Comparison of ENCODE assay signal across 8 cellular contexts in the genomic region with DNA sequence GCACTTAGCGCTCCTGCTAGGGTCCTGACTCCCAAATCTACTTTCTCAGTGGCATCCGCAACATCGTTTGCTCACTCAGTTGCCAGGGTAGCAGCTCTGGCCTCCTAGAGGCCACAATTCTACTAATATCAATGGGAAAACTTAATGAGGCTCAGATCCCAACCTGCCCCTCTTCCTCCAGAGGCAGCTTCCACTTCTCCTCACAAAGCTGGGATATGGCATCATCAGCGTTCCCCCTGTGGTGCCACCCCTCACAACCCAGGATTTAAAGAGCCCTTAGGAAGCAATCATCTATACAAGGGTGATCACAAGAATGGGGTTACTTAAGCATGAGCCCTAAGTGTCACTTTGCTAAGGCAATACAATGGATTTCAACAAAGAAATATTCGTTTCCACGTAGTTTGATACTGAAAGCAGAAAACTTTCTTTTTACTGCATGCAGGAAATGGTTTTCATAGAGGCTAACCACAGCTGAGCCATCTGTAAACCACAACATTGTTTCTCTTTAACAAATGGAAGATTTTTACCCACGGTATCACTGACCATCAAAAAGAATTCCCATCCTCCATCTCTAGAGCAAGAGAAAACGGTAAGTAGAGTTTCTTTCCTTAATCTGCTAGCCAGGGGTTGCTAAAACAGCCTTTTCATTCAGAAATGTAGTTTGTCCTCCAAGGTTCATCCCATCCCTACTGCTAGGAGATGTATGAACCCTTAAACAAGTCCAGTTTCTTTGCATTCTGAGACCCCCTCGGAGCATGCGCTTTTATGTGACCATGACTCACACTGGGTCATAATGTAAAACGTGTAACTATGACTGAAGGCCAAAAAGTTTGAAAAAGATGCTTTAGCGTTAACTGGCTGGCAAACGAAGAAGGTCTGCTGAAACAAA.
A peak's percentile ranks its signal among the peaks of the same experiment; 100 is the strongest.
DNase-seq lines count a peak whose midpoint lies in the region; ATAC-seq and TF ChIP-seq lines count a peak whose summit lies in the region.

No MANE protein-coding gene starts in this region.

- dilution Hi-C loops in mammary epithelial cell (cut with HindIII; ENCODE audit: low sequenced_read_pairs) = no loop called here

- no peaks in the 10 kb centered on the region for H3K79me2 ChIP-seq in mammary epithelial cell (ENCODE audit: insufficient read depth, low read length)

- H3K9ac ChIP-seq in mammary epithelial cell (ENCODE audit: insufficient read depth, low read length) = peak overlapping the region; percentile 49
- H3K9ac ChIP-seq in skeletal muscle satellite cell (ENCODE audit: low read depth, low read length) = peak overlapping the region; percentile 73

- H3K27me3 ChIP-seq in mammary epithelial cell (ENCODE audit: insufficient read depth, low read length) (no peaks in the 10 kb centered on the region), skeletal muscle satellite cell (ENCODE audit: control insufficient read depth, insufficient read depth, low read length) (no peaks in the 10 kb centered on the region)

- no peaks in the 10 kb centered on the region for H3K9me3 ChIP-seq in mammary epithelial cell (replicated peaks; ENCODE audit: insufficient read depth, low read length)
- no peaks in the 10 kb centered on the region for H3K9me3 ChIP-seq in skeletal muscle satellite cell (replicated peaks; ENCODE audit: low read length)

- in situ Hi-C loops in mammary epithelial cell (cut with MboI; ENCODE audit: low sequenced_read_pairs in 2 of 2) = no loop called here

- peak overlapping the region; percentile 82 for H2AFZ ChIP-seq in mammary epithelial cell (ENCODE audit: low read depth, low read length)

- DNase-seq in GM04504 (ENCODE audit: low read depth) (peak; percentile 80), HT1080 (ENCODE audit: low read depth) (peak; percentile 90), mammary epithelial cell (peak; percentile 73), Kasumi-1 (lab: John Stamatoyannopoulos, UW) (no peak), globus pallidus (ENCODE audit: low spot score) (no peak), LoVo (ENCODE audit: low spot score) (no peak)

- peak overlapping the region in 2 of 3 experiments; percentile 2 to 22 for H3K4me3 ChIP-seq in mammary epithelial cell (replicated peaks in 1 of 3; ENCODE audit: insufficient read depth in 1 of 3, low read depth in 2 of 3, low read length in 3 of 3)
- H3K4me3 ChIP-seq in skeletal muscle satellite cell (ENCODE audit: low read length) = peak overlapping the region; percentile 57

- H3K4me1 ChIP-seq in mammary epithelial cell (ENCODE audit: insufficient read depth, low read length) (peaks cover 49% of the 10 kb centered on the region), skeletal muscle satellite cell (ENCODE audit: control insufficient read depth, insufficient read depth, low read length) (peaks cover 41% of the 10 kb centered on the region)

- WGBS in mammary epithelial cell (ENCODE audit: low coverage, missing lambda C conversion rate) = 25% methylated on average over 13 of the region's 13 CpGs

- H4K20me1 ChIP-seq in mammary epithelial cell (ENCODE audit: insufficient read depth, low read length) = no peaks in the 10 kb centered on the region

- peak overlapping the region; percentile 78 for H3K4me2 ChIP-seq in mammary epithelial cell (ENCODE audit: insufficient read depth, low read depth, low read length)
- peak overlapping the region; percentile 81 for H3K4me2 ChIP-seq in skeletal muscle satellite cell (ENCODE audit: low read length)

- H3K27ac ChIP-seq in mammary epithelial cell (ENCODE audit: insufficient read depth, low read depth, low read length) = peak overlapping the region; percentile 81

- no TSS peak for BruUV-seq in mammary epithelial cell (replicated peaks; lab: Mats Ljungman, UMichigan)

- H3K36me3 ChIP-seq in mammary epithelial cell (ENCODE audit: insufficient read depth, low read length) = no peaks in the 10 kb centered on the region
- H3K36me3 ChIP-seq in skeletal muscle satellite cell (ENCODE audit: insufficient read depth, low read length) = no peaks in the 10 kb centered on the region

- CTCF ChIA-PET in mammary epithelial cell (lab: Charles Lee; ENCODE audit: low non-redundant PET) = no interaction called here

- intact Hi-C loops in mammary epithelial cell (cut with micrococcal nuclease) = no loop called here

- TF ChIP-seq CTCF in mammary epithelial cell (conservative IDR thresholded peaks at IDR 0.05 in 1 of 2, IDR thresholded peaks at IDR 0.05 in 1 of 2; ENCODE audit: extremely low read depth in 1 of 2, insufficient read depth in 1 of 2, low read depth in 1 of 2, low read length in 2 of 2) = no peak

- ATAC-seq in GM21515 (IDR thresholded peaks at IDR 0.05; ENCODE audit: unreplicated experiment) = peak; percentile 85

Comparison
In these comparisons a context has a peak if more than half of its experiments do, and no peak if none do; other contexts are left out.
1. DNase-seq: peak in GM04504 (single experiment), HT1080 (single experiment) and mammary epithelial cell (single experiment); none in Kasumi-1 (0 of 2), globus pallidus (single experiment) and LoVo (single experiment).